19 cellular contexts compared by ENCODE assay signal in the genomic region with DNA sequence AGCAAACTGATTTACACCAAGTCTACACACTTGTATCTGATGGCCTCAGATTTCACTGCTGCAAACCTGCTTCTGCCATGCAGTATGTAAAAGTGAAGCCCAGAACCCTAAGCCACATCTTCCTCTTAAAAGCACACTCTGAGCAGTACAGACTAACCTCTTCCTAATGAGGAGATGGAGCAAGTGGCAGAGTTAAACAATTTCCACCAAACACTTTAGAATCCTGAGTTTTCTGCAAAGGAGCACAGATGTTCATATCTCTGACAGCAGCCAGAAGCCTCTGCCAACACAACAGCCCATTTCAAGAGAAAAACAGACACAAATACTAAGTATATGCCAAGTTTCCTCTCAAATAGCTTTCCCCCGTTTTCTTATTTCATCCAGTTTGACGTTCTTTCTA. TPM values are rescaled to one million over a fixed set of nuclear protein-coding genes. Genes with fewer than 3 reads are reported as not detected.
DNase-seq lines count a peak whose midpoint lies in the region; ATAC-seq and TF ChIP-seq lines count a peak whose summit lies in the region.
"Had no signal": no experiment of that assay in that cellular context is flagged by ENCODE, and none has a peak within 500 bp of the region (broad histone marks: within the 10 kb centered on the region; RNA-seq: fewer than 3 reads in every experiment).

No MANE protein-coding gene starts in this region.

- H3K9me3 ChIP-seq in mucosa of descending colon (no peaks in the 10 kb centered on the region), tibial nerve (no peaks in the 10 kb centered on the region)
- H3K9me3 ChIP-seq: body of pancreas had no signal

- H3K36me3 Mint-ChIP-seq in dendritic cell treated with granulocyte-macrophage colony-stimulating factor and Interleukin-4, amounts not matched to agents 40 ng/mL and 50 ng/mL, for 4 days (ENCODE audit: low read depth): peaks cover 28% of the 10 kb centered on the region

- WGBS in tibial nerve, 2 donors: 20 to 21% methylated on average over 2 of the region's 2 CpGs

- TF ChIP-seq CTCF in mucosa of descending colon (IDR thresholded peaks at IDR 0.05) (no peak), tibial nerve (IDR thresholded peaks at IDR 0.05) (no peak)

- ATAC-seq in mucosa of descending colon: peak; percentile 9
- ATAC-seq in GM21447 (IDR thresholded peaks at IDR 0.05; ENCODE audit: unreplicated experiment): no peak
- ATAC-seq: activated CD8-positive, alpha-beta T cell treated with anti-CD3 and anti-CD28 coated beads, Interleukin-2, amount 10 ng/mL, durations not matched to agents 7 days and 5 days; body of pancreas; HepG2 had no signal

- no peak for TF ChIP-seq POLR2A in tibial nerve (IDR thresholded peaks at IDR 0.05)

- H3K4me3 Mint-ChIP-seq in dendritic cell treated with granulocyte-macrophage colony-stimulating factor and Interleukin-4, amounts not matched to agents 40 ng/mL and 50 ng/mL, for 4 days: no peak overlapping the region
- H3K4me3 Mint-ChIP-seq: activated B cell treated with CpG ODN at 0.5 μM for 24 hours; activated CD8-positive, alpha-beta T cell treated with anti-CD3 and anti-CD28 coated beads, Interleukin-2, amount 10 ng/mL, durations not matched to agents 7 days and 5 days; activated naive CD4-positive, alpha-beta T cell treated with anti-CD3 and anti-CD28 coated beads, Interleukin-2, amount 50 U/mL, for 24 hours; B cell; T-helper 1 cell treated with Interleukin-12 subunit alpha and Interleukin-12 subunit beta and Interleukin-4 antibody, amounts not matched to agents 30 μg/mL and 1 μg/mL, for 36 hours had no signal

- intact Hi-C loops in dendritic cell treated with granulocyte-macrophage colony-stimulating factor and Interleukin-4, amounts not matched to agents 40 ng/mL and 50 ng/mL, for 4 days (cut with micrococcal nuclease): no loop called here
- intact Hi-C loops in mucosa of descending colon (cut with DNase I, micrococcal nuclease): no loop called here

- DNase-seq in MV-4-11 (lab: John Stamatoyannopoulos, UW) (peak; percentile 38), mucosa of descending colon (no peak), tibial nerve (ENCODE audit: low spot score in 2 of 2) (no peak), foreskin melanocyte (no peak), LoVo (ENCODE audit: low spot score) (no peak)
- DNase-seq: activated B cell treated with CpG ODN at 0.5 μM for 24 hours; activated CD8-positive, alpha-beta T cell treated with anti-CD3 and anti-CD28 coated beads, Interleukin-2, amount 10 ng/mL, durations not matched to agents 7 days and 5 days; activated T-cell treated with anti-CD3 and anti-CD28 coated beads, Interleukin-2, amount 50 U/mL, for 48 hours; body of pancreas; foreskin fibroblast; NCI-H1694 treated with DMSO at 0.1 percent for 48 hours; NCI-H446 treated with DMSO at 0.1 percent for 48 hours; SIG-M5 had no signal

- H3K27ac ChIP-seq in tibial nerve: peak overlapping the region; percentile 41 to 84 (median 61)
- H3K27ac ChIP-seq: body of pancreas had no signal

- TF ChIP-seq EP300 in tibial nerve (IDR thresholded peaks at IDR 0.05): no peak

- H3K4me1 ChIP-seq in mucosa of descending colon (ENCODE audit: low read depth) (no peaks in the 10 kb centered on the region), tibial nerve (peaks cover 0 to 74% (median 27%) of the 10 kb centered on the region in 4 donors)
- H3K4me1 ChIP-seq: body of pancreas had no signal

- H3K27ac Mint-ChIP-seq in dendritic cell treated with granulocyte-macrophage colony-stimulating factor and Interleukin-4, amounts not matched to agents 40 ng/mL and 50 ng/mL, for 4 days: peak overlapping the region; percentile 21
- H3K27ac Mint-ChIP-seq: activated B cell treated with CpG ODN at 0.5 μM for 24 hours; activated CD8-positive, alpha-beta T cell treated with anti-CD3 and anti-CD28 coated beads, Interleukin-2, amount 10 ng/mL, durations not matched to agents 7 days and 5 days; activated naive CD4-positive, alpha-beta T cell treated with anti-CD3 and anti-CD28 coated beads, Interleukin-2, amount 50 U/mL, for 24 hours; B cell; T-helper 1 cell treated with Interleukin-12 subunit alpha and Interleukin-12 subunit beta and Interleukin-4 antibody, amounts not matched to agents 30 μg/mL and 1 μg/mL, for 36 hours had no signal

- no peaks in the 10 kb centered on the region for H3K9me3 Mint-ChIP-seq in dendritic cell treated with granulocyte-macrophage colony-stimulating factor and Interleukin-4, amounts not matched to agents 40 ng/mL and 50 ng/mL, for 4 days
- H3K9me3 Mint-ChIP-seq: activated B cell treated with CpG ODN at 0.5 μM for 24 hours; activated naive CD4-positive, alpha-beta T cell treated with anti-CD3 and anti-CD28 coated beads, Interleukin-2, amount 50 U/mL, for 24 hours; T-helper 1 cell treated with Interleukin-12 subunit alpha and Interleukin-12 subunit beta and Interleukin-4 antibody, amounts not matched to agents 30 μg/mL and 1 μg/mL, for 36 hours had no signal

- no peaks in the 10 kb centered on the region for H3K27me3 Mint-ChIP-seq in dendritic cell treated with granulocyte-macrophage colony-stimulating factor and Interleukin-4, amounts not matched to agents 40 ng/mL and 50 ng/mL, for 4 days
- H3K27me3 Mint-ChIP-seq: activated B cell treated with CpG ODN at 0.5 μM for 24 hours; activated naive CD4-positive, alpha-beta T cell treated with anti-CD3 and anti-CD28 coated beads, Interleukin-2, amount 50 U/mL, for 24 hours; B cell had no signal

- no peak overlapping the region for H3K4me3 ChIP-seq in mucosa of descending colon
- H3K4me3 ChIP-seq in tibial nerve: no peak overlapping the region
- H3K4me3 ChIP-seq: body of pancreas had no signal

- no peaks in the 10 kb centered on the region for H3K36me3 ChIP-seq in mucosa of descending colon (ENCODE audit: low read depth)
- H3K36me3 ChIP-seq in tibial nerve: no peaks in the 10 kb centered on the region

- no peaks in the 10 kb centered on the region for H3K27me3 ChIP-seq in tibial nerve
- H3K27me3 ChIP-seq: body of pancreas had no signal

- H3K4me1 Mint-ChIP-seq in dendritic cell treated with granulocyte-macrophage colony-stimulating factor and Interleukin-4, amounts not matched to agents 40 ng/mL and 50 ng/mL, for 4 days (ENCODE audit: low read depth): peaks cover 54% of the 10 kb centered on the region

RNA-seq across cellular contexts. Expression of a gene that starts 27.7 kb away (rescaled TPM):
- 10 to 100 TPM in 2 of 3 donors, 1 to 10 TPM in 1; 9.7 to 27.2 (median 18.2) TPM for total RNA-seq in mucosa of descending colon
- 100 to 1,000 TPM; 196 to 328 (median 268) TPM for total RNA-seq in tibial nerve

Comparison
In these comparisons a context has a peak if more than half of its experiments do, and no peak if none do; other contexts are left out.
1. RNA of a gene that starts 27.7 kb away (total RNA-seq): 196 to 328 TPM in tibial nerve; 9.7 to 27.2 TPM in mucosa of descending colon; every median in the first group is over 4 times any median in the second.